1 cellular context compared by ENCODE assay signal in genomic region chr16:83935858-83936255, GRCh38.
TF ChIP-seq lines count a peak whose summit lies in the region.

No MANE protein-coding gene starts in this region.

TF ChIP-seq in H1, 55 proteins besides CTCF, POLR2A, EP300 and RAD21:
- TF ChIP-seq, protein P1, sequence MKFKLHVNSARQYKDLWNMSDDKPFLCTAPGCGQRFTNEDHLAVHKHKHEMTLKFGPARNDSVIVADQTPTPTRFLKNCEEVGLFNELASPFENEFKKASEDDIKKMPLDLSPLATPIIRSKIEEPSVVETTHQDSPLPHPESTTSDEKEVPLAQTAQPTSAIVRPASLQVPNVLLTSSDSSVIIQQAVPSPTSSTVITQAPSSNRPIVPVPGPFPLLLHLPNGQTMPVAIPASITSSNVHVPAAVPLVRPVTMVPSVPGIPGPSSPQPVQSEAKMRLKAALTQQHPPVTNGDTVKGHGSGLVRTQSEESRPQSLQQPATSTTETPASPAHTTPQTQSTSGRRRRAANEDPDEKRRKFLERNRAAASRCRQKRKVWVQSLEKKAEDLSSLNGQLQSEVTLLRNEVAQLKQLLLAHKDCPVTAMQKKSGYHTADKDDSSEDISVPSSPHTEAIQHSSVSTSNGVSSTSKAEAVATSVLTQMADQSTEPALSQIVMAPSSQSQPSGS (IDR thresholded peaks at IDR 0.05; ENCODE audit: low read length) = no peak
- TF ChIP-seq TAF7 (optimal IDR thresholded peaks at IDR 0.05; ENCODE audit: borderline replicate concordance, low read depth, low read length) = no peak
- TF ChIP-seq SP4 (IDR thresholded peaks at IDR 0.05; ENCODE audit: low read length) = no peak
- TF ChIP-seq NRF1 (IDR thresholded peaks at IDR 0.05; ENCODE audit: low read depth, low read length) = no peak
- TF ChIP-seq, protein P2, sequence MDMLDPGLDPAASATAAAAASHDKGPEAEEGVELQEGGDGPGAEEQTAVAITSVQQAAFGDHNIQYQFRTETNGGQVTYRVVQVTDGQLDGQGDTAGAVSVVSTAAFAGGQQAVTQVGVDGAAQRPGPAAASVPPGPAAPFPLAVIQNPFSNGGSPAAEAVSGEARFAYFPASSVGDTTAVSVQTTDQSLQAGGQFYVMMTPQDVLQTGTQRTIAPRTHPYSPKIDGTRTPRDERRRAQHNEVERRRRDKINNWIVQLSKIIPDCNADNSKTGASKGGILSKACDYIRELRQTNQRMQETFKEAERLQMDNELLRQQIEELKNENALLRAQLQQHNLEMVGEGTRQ (IDR thresholded peaks at IDR 0.05; ENCODE audit: low read length) = no peak
- no peak for TF ChIP-seq GABPA (IDR thresholded peaks at IDR 0.05; ENCODE audit: borderline replicate concordance, insufficient read depth, low read length)
- TF ChIP-seq SP2 (IDR thresholded peaks at IDR 0.05; ENCODE audit: low read length) = no peak
- TF ChIP-seq POLR2AphosphoS5 (IDR thresholded peaks at IDR 0.05; ENCODE audit: low read depth, low read length) = no peak
- TF ChIP-seq FOSL1 (IDR thresholded peaks at IDR 0.05; ENCODE audit: insufficient read depth, low read depth, low read length) = no peak
- no peak for TF ChIP-seq CTBP2 (IDR thresholded peaks at IDR 0.05; ENCODE audit: borderline replicate concordance, insufficient read depth, insufficient read length, low read length)
- TF ChIP-seq RXRA (IDR thresholded peaks at IDR 0.05; ENCODE audit: insufficient read depth, low read depth, low read length) = no peak
- no peak for TF ChIP-seq CHD1 (IDR thresholded peaks at IDR 0.05; ENCODE audit: low read depth, low read length)
- TF ChIP-seq RBBP5 (IDR thresholded peaks at IDR 0.05; ENCODE audit: borderline replicate concordance, low read depth, low read length) = no peak
- TF ChIP-seq TCF12 (IDR thresholded peaks at IDR 0.05; ENCODE audit: low read depth, low read length) = no peak
- TF ChIP-seq EGR1 (IDR thresholded peaks at IDR 0.05; ENCODE audit: borderline replicate concordance, low read depth, low read length) = no peak
- no peak for TF ChIP-seq KDM4A (IDR thresholded peaks at IDR 0.05; ENCODE audit: low read depth, low read length, severe bottlenecking)
- no peak for TF ChIP-seq BCL11A (IDR thresholded peaks at IDR 0.05; ENCODE audit: low read depth in 2 of 2, low read length in 2 of 2)
- TF ChIP-seq ATF3 (IDR thresholded peaks at IDR 0.05; ENCODE audit: insufficient read depth, low read depth, low read length) = no peak
